Comparison of ENCODE assay signal across 9 cellular contexts in genomic region chr5:65081071-65081470, GRCh38.
"Had no signal": no experiment of that assay in that cellular context is flagged by ENCODE, and none has a peak within 500 bp of the region (broad histone marks: within the 10 kb centered on the region; RNA-seq: fewer than 3 reads in every experiment).

No MANE protein-coding gene starts in this region.

- H3K4me2 ChIP-seq: GM23338 had no signal

- H2AFZ ChIP-seq: GM23338 had no signal

- H3K4me3 Mint-ChIP-seq: GM23338, H9, HFFc6 had no signal

- DNase-seq: GM23248, GOT3, H7, H9, HCEC 1CT, HFFc6 had no signal

- H3K36me3 ChIP-seq: HAP-1 had no signal

- H3K9me3 ChIP-seq: HAP-1 had no signal

- H3K9ac ChIP-seq: GM23248 had no signal

- ATAC-seq: GM23338, HCT116 had no signal

- H3K27ac Mint-ChIP-seq: GM23338, H9, HFFc6 had no signal

- H3K4me3 ChIP-seq: GM23248, GM23338, HAP-1 had no signal

- H3K9me3 Mint-ChIP-seq: GM23338, H9, HFFc6 had no signal

- H3K27ac ChIP-seq: GM23248 had no signal

- H3K4me1 ChIP-seq: HAP-1 had no signal
